32 cellular contexts compared by ENCODE assay signal in the genomic region with DNA sequence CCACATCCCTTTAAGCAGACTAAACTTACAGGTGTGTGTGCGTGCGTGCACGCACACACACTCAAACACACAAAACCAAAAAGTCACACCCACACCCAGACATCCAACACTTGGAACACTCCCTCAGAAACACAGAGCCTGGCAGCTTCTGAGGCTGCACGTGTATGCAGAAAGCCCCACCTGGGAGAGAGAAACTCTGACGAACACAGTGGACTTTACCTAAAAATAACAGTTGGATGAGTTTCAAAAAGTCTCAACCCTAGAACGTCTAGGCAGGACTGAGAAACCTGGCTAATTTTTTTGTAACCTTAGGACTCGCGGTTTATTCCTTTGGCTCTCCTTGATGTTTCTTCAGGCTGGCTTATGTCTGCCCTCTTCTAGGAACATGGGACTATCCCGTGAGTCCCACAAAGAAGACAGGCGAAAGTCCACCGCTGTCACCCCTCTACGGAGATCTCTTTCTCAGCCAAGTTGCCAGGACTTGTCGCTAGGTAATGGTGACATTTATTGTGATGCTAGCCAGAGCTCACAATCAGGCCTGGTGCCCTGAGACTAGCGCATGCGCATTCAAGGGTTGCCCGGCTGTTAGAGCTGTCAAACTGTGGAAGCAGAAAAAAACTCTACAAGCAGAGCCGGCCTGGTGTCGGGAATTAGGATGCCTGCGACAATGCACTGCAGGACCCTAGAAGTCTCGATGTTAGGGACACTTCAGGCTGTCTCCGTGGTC.
"Had no signal": no experiment of that assay in that cellular context is flagged by ENCODE, and none has a peak within 500 bp of the region (broad histone marks: within the 10 kb centered on the region; RNA-seq: fewer than 3 reads in every experiment).

No MANE protein-coding gene starts in this region.

- H3K36me3 ChIP-seq: adrenal gland, brain microvascular endothelial cell, breast epithelium had no signal

- H3K27me3 ChIP-seq: adrenal gland, body of pancreas, brain microvascular endothelial cell, breast epithelium had no signal

- H3K4me1 ChIP-seq: adrenal gland, body of pancreas, breast epithelium had no signal

- DNase-seq: activated B cell treated with CpG ODN at 0.5 μM for 24 hours; activated CD4-positive, alpha-beta memory T cell treated with anti-CD3 and anti-CD28 coated beads for 36 hours; activated CD4-positive, alpha-beta T cell treated with anti-CD3 and anti-CD28 coated beads for 4 hours; activated CD4-positive, alpha-beta T cell treated with anti-CD3 and anti-CD28 coated beads, Interleukin-2, amount 10 ng/mL, durations not matched to agents 24 days and 14 days; activated CD4-positive, alpha-beta T cell treated with anti-CD3 and anti-CD28 coated beads, Interleukin-2, amount 50 U/mL, for 1 hour; activated CD4-positive, alpha-beta T cell treated with anti-CD3 and anti-CD28 coated beads, Interleukin-2, amount 50 U/mL, for 4 hours; activated CD4-positive, CD25-positive, alpha-beta regulatory T cell treated with anti-CD3 and anti-CD28 coated beads, Interleukin-2, amount 50 U/mL, for 72 hours; activated CD8-positive, alpha-beta memory T cell treated with anti-CD3 and anti-CD28 coated beads, Interleukin-2, amount 50 U/mL, for 4 hours; activated CD8-positive, alpha-beta T cell treated with anti-CD3 and anti-CD28 coated beads for 36 hours; activated effector memory CD4-positive, alpha-beta T cell treated with anti-CD3 and anti-CD28 coated beads, Interleukin-2, amount 50 U/mL, for 16 hours; activated gamma-delta T cell treated with Interleukin-2 at 50 U/mL for 16 hours; activated naive CD4-positive, alpha-beta T cell; activated naive CD4-positive, alpha-beta T cell treated with anti-CD3 and anti-CD28 coated beads for 36 hours; activated naive CD4-positive, alpha-beta T cell treated with anti-CD3 and anti-CD28 coated beads, Interleukin-2, amount 50 U/mL, for 16 hours; activated naive CD8-positive, alpha-beta T cell treated with anti-CD3 and anti-CD28 coated beads for 36 hours; activated T-cell treated with anti-CD3 and anti-CD28 coated beads for 4 hours; activated T-cell treated with anti-CD3 and anti-CD28 coated beads, Interleukin-2, amount 50 U/mL, for 1 hour; activated T-cell treated with anti-CD3 and anti-CD28 coated beads, Interleukin-2, amount 50 U/mL, for 4 hours; activated T-cell treated with anti-CD3 and anti-CD28 coated beads, Interleukin-2, amount 50 U/mL, for 72 hours; amniotic stem cell; aorta; body of pancreas; brain microvascular endothelial cell; central memory CD4-positive, alpha-beta T cell; T-helper 1 cell; T-helper 2 cell; T-helper 9 cell had no signal

- H3K27ac ChIP-seq: adrenal gland, body of pancreas, brain microvascular endothelial cell, breast epithelium, VCaP had no signal

- ATAC-seq: activated CD8-positive, alpha-beta T cell treated with anti-CD3 and anti-CD28 coated beads for 36 hours; activated naive CD4-positive, alpha-beta T cell treated with anti-CD3 and anti-CD28 coated beads, Interleukin-2, amount 50 U/mL, for 72 hours; activated T-cell treated with anti-CD3 and anti-CD28 coated beads, Interleukin-2, amount 50 U/mL, for 4 hours; activated T-cell treated with anti-CD3 and anti-CD28 coated beads, Interleukin-2, amount 50 U/mL, for 72 hours; activated T-helper 17 cell treated with anti-CD3 and anti-CD28 coated beads, Interleukin-2, amount 50 U/mL, for 72 hours; body of pancreas had no signal

- H3K4me3 ChIP-seq: adrenal gland, body of pancreas, breast epithelium had no signal

- H3K9me3 ChIP-seq: adrenal gland, body of pancreas, breast epithelium had no signal
